In the genomic region with DNA sequence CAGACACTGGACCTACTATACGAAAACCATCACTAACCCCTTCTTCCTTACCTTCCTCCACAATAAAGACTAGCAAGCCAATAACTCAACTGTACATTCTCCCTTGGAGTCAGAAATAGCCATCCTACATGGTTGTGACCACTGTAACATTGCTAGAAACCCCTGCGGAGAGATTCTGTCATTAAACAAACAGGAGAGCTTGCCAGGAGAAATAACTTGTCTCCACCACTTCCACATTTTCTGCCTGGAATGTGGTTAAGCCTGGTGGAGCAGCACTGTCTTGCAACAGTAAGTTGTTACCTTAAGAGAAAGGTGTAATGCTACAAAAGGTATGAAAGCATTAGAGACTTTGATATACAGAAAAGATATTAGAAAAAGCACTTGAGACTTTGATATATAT, we compare ENCODE assay signal across 16 cellular contexts. TPM values are rescaled to one million over a fixed set of nuclear protein-coding genes. Genes with fewer than 3 reads are reported as not detected.
DNase-seq lines count a peak whose midpoint lies in the region; TF ChIP-seq lines count a peak whose summit lies in the region.
"Had no signal": no experiment of that assay in that cellular context is flagged by ENCODE, and none has a peak within 500 bp of the region (broad histone marks: within the 10 kb centered on the region; RNA-seq: fewer than 3 reads in every experiment).

No MANE protein-coding gene starts in this region.

- H3K4me2 ChIP-seq in hepatocyte: no peak overlapping the region

- DNase-seq in Daoy (ENCODE audit: low read depth): peak; percentile 84
- DNase-seq in NT2/D1 (ENCODE audit: low read depth, low spot score): peak; percentile 11
- DNase-seq in dermis microvascular lymphatic vessel endothelial cell (ENCODE audit: low read depth in 2 of 2): peak; percentile 17 to 64
- peak; percentile 10 to 45 for DNase-seq in lung microvascular endothelial cell (ENCODE audit: low read depth in 2 of 2)
- no peak for DNase-seq in T1000 (lab: John Stamatoyannopoulos, UW)
- DNase-seq in mesenteric fat pad (ENCODE audit: low spot score): no peak
- no peak for DNase-seq in GF-D8 (lab: John Stamatoyannopoulos, UW)
- no peak for DNase-seq in hepatocyte (ENCODE audit: low spot score)
- DNase-seq: activated T-cell treated with anti-CD3 and anti-CD28 coated beads, Interleukin-2, amount 50 U/mL, for 72 hours; amygdala; DND-41; HFFc6; NCI-H187 treated with DMSO at 0.1 percent for 48 hours; NCI-H774 had no signal

- H3K36me3 ChIP-seq in NT2/D1 (ENCODE audit: insufficient read depth, insufficient read length, low read length): no peaks in the 10 kb centered on the region
- no peaks in the 10 kb centered on the region for H3K36me3 ChIP-seq in hepatocyte (replicated peaks; ENCODE audit: insufficient read depth, low read depth)
- H3K36me3 ChIP-seq: prostate gland had no signal

- H3K9ac ChIP-seq in NT2/D1 (ENCODE audit: insufficient read length, low read depth): no peak overlapping the region

- WGBS in hepatocyte (ENCODE audit: low lambda C conversion rate, missing lambda C conversion rate): 59% methylated on average over 2 of the region's 2 CpGs

- H3K9me3 ChIP-seq in NT2/D1 (ENCODE audit: insufficient read depth, low read length) (no peaks in the 10 kb centered on the region), hepatocyte (ENCODE audit: low read depth) (no peaks in the 10 kb centered on the region)
- H3K9me3 ChIP-seq: prostate gland had no signal

- no peak overlapping the region for H3K27ac ChIP-seq in hepatocyte
- H3K27ac ChIP-seq: prostate gland had no signal

- H3K4me1 ChIP-seq in NT2/D1 (ENCODE audit: insufficient read depth, insufficient read length) (no peaks in the 10 kb centered on the region), hepatocyte (ENCODE audit: insufficient read depth) (no peaks in the 10 kb centered on the region)
- H3K4me1 ChIP-seq: prostate gland had no signal

- no peak for TF ChIP-seq CTCF in hepatocyte (IDR thresholded peaks at IDR 0.05; ENCODE audit: poor library complexity)

- H4K20me1 ChIP-seq in hepatocyte (ENCODE audit: insufficient read depth, poor library complexity, severe bottlenecking): no peaks in the 10 kb centered on the region

- no peaks in the 10 kb centered on the region for H3K79me2 ChIP-seq in hepatocyte

- H3K4me3 ChIP-seq in NT2/D1 (ENCODE audit: insufficient read length, low read depth): no peak overlapping the region
- no peak overlapping the region for H3K4me3 ChIP-seq in hepatocyte
- H3K4me3 ChIP-seq: prostate gland had no signal

- H3K9me2 ChIP-seq in hepatocyte (replicated peaks; ENCODE audit: insufficient read depth): no peaks in the 10 kb centered on the region

- H3K27me3 ChIP-seq in NT2/D1 (ENCODE audit: insufficient read depth, insufficient read length) (no peaks in the 10 kb centered on the region), hepatocyte (no peaks in the 10 kb centered on the region)

- H2AFZ ChIP-seq in hepatocyte: no peak overlapping the region

RNA-seq across cellular contexts. Expression of a gene that starts 45.8 kb away (rescaled TPM):
- total RNA-seq in Daoy (2014; rRNA removed; shearing (Covaris generic)): 0.11 and 0.48 TPM in 2 replicates
- total RNA-seq in dermis microvascular lymphatic vessel endothelial cell: 15.8 and 24.9 TPM in 2 replicates
- 16.1 and 17.4 TPM in 2 replicates for total RNA-seq in lung microvascular endothelial cell
- 6.0 TPM for total RNA-seq in mesenteric fat pad
- 6.9 and 8.3 TPM in 2 replicates for total RNA-seq in hepatocyte
- polyA plus RNA-seq in hepatocyte: 3.4 and 4.0 TPM in 2 replicates
- total RNA-seq: activated T-cell treated with anti-CD3 and anti-CD28 coated beads, Interleukin-2, amount 50 U/mL, for 72 hours; HFFc6 had no signal
- polyA plus RNA-seq: IgD-negative memory B cell had no signal

Comparison
In these comparisons a context has a peak if more than half of its experiments do, and no peak if none do; other contexts are left out.
1. DNase-seq: peak in Daoy (single experiment), NT2/D1 (single experiment), dermis microvascular lymphatic vessel endothelial cell (2 of 2) and lung microvascular endothelial cell (2 of 2); none in T1000 (single experiment), mesenteric fat pad (single experiment), GF-D8 (single experiment) and hepatocyte (single experiment).